In the genomic region with DNA sequence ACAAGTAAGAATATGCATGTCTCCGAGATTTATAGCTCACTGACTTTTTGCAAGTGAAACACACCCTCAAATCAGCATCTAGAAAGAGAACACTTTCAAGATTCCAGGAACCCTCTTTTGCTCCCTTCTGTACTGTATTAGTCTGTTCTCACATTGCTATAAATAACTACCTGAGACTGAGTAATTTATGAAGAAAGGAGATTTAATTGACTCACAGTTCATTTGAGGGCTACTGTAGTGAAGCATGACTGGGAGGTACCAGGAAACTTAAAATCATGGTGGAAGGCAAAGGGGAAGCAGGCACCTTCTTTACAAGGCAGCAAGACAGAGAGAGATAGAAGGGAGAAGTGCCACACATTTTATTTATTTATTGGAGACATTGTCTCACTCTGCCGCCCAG, we compare ENCODE assay signal across 17 cellular contexts.
DNase-seq lines count a peak whose midpoint lies in the region; ATAC-seq and TF ChIP-seq lines count a peak whose summit lies in the region.
"Had no signal": no experiment of that assay in that cellular context is flagged by ENCODE, and none has a peak within 500 bp of the region (broad histone marks: within the 10 kb centered on the region; RNA-seq: fewer than 3 reads in every experiment).

No MANE protein-coding gene starts in this region.

- H3K4me3 Mint-ChIP-seq in activated CD4-positive, alpha-beta T cell treated with anti-CD3 and anti-CD28 coated beads, Interleukin-2, amount 10 ng/mL, durations not matched to agents 24 days and 14 days: no peak overlapping the region
- H3K4me3 Mint-ChIP-seq in CD8-positive, alpha-beta T cell: no peak overlapping the region
- no peak overlapping the region for H3K4me3 Mint-ChIP-seq in activated CD8-positive, alpha-beta T cell treated with anti-CD3 and anti-CD28 coated beads, Interleukin-2, amount 10 ng/mL, durations not matched to agents 7 days and 5 days

- CTCF ChIA-PET in CD8-positive, alpha-beta T cell (lab: Charles Lee): interaction anchor here (1.2 kb wide), 1 partner anchor 9 kb away, joined by 3 read pairs; no protein-coding TSS in a partner anchor
- CTCF ChIA-PET in activated CD8-positive, alpha-beta T cell treated with anti-CD3 and anti-CD28 coated beads, Interleukin-2, amount 10 ng/mL, durations not matched to agents 7 days and 5 days (lab: Charles Lee): interaction anchor here (0.6 to 1.5 kb wide), 3 partner anchors 8 to 19 kb away, joined by 3 to 4 read pairs (median 3); no protein-coding TSS in a partner anchor

- peak; percentile 31 for DNase-seq in activated CD4-positive, alpha-beta T cell treated with anti-CD3 and anti-CD28 coated beads, Interleukin-2, amount 10 ng/mL, durations not matched to agents 24 days and 14 days
- DNase-seq in activated CD4-positive, alpha-beta T cell treated with anti-CD3 and anti-CD28 coated beads for 4 hours: no peak
- no peak for DNase-seq in CD8-positive, alpha-beta T cell
- no peak for DNase-seq in activated CD8-positive, alpha-beta T cell treated with anti-CD3 and anti-CD28 coated beads, Interleukin-2, amount 10 ng/mL, durations not matched to agents 7 days and 5 days
- DNase-seq in left kidney (ENCODE audit: low read depth, low spot score): peak; percentile 2
- no peak for DNase-seq in NOMO-1 (lab: John Stamatoyannopoulos, UW; ENCODE audit: unreplicated experiment in 2 of 2)
- no peak for DNase-seq in NCI-H1694 (lab: John Stamatoyannopoulos, UW)
- DNase-seq: Caco-2, DMS53, KG1, NCI-H1105, NCI-H187, NCI-H2171, NCI-H446 treated with DMSO at 0.1 percent for 48 hours, NCI-H748 treated with DMSO at 0.1 percent for 48 hours had no signal

- intact Hi-C loops in activated CD4-positive, alpha-beta T cell treated with anti-CD3 and anti-CD28 coated beads, Interleukin-2, amount 10 ng/mL, durations not matched to agents 24 days and 14 days (cut with micrococcal nuclease): no loop called here
- intact Hi-C loops in CD8-positive, alpha-beta T cell (cut with DNase I, micrococcal nuclease): no loop called here

- H3K27me3 ChIP-seq in CD8-positive, alpha-beta T cell (ENCODE audit: insufficient read depth, low read length): no peaks in the 10 kb centered on the region

- peaks cover 29% of the 10 kb centered on the region for H3K36me3 ChIP-seq in CD8-positive, alpha-beta T cell (ENCODE audit: insufficient read depth, low read length)

- no peaks in the 10 kb centered on the region for H3K9me3 Mint-ChIP-seq in activated CD4-positive, alpha-beta T cell treated with anti-CD3 and anti-CD28 coated beads, Interleukin-2, amount 10 ng/mL, durations not matched to agents 24 days and 14 days
- no peaks in the 10 kb centered on the region for H3K9me3 Mint-ChIP-seq in CD8-positive, alpha-beta T cell
- H3K9me3 Mint-ChIP-seq in activated CD8-positive, alpha-beta T cell treated with anti-CD3 and anti-CD28 coated beads, Interleukin-2, amount 10 ng/mL, durations not matched to agents 7 days and 5 days (ENCODE audit: insufficient read depth): no peaks in the 10 kb centered on the region

- peaks cover 7% of the 10 kb centered on the region for H3K4me1 ChIP-seq in CD8-positive, alpha-beta T cell (ENCODE audit: insufficient read depth, low read length)
- H3K4me1 ChIP-seq: A549 had no signal

- TF ChIP-seq CTCF in CD8-positive, alpha-beta T cell (IDR thresholded peaks at IDR 0.05): no peak

- no peak overlapping the region for H3K27ac ChIP-seq in CD8-positive, alpha-beta T cell (ENCODE audit: low read depth, low read length)
- H3K27ac ChIP-seq: A549, C4-2B had no signal

- peak overlapping the region; percentile 70 for H3K27ac Mint-ChIP-seq in activated CD4-positive, alpha-beta T cell treated with anti-CD3 and anti-CD28 coated beads, Interleukin-2, amount 10 ng/mL, durations not matched to agents 24 days and 14 days
- H3K27ac Mint-ChIP-seq in CD8-positive, alpha-beta T cell: peak overlapping the region; percentile 49
- H3K27ac Mint-ChIP-seq in activated CD8-positive, alpha-beta T cell treated with anti-CD3 and anti-CD28 coated beads, Interleukin-2, amount 10 ng/mL, durations not matched to agents 7 days and 5 days: peak overlapping the region; percentile 10

- ATAC-seq in CD8-positive, alpha-beta T cell: no peak
- ATAC-seq in activated CD8-positive, alpha-beta T cell treated with anti-CD3 and anti-CD28 coated beads, Interleukin-2, amount 10 ng/mL, durations not matched to agents 7 days and 5 days: no peak
- ATAC-seq: A549 had no signal

- no peak overlapping the region for H3K4me3 ChIP-seq in CD8-positive, alpha-beta T cell (ENCODE audit: low read depth, low read length)
- H3K4me3 ChIP-seq: A549 had no signal

- no peaks in the 10 kb centered on the region for H3K27me3 Mint-ChIP-seq in activated CD4-positive, alpha-beta T cell treated with anti-CD3 and anti-CD28 coated beads, Interleukin-2, amount 10 ng/mL, durations not matched to agents 24 days and 14 days
- no peaks in the 10 kb centered on the region for H3K27me3 Mint-ChIP-seq in CD8-positive, alpha-beta T cell (ENCODE audit: low read depth)
- H3K27me3 Mint-ChIP-seq in activated CD8-positive, alpha-beta T cell treated with anti-CD3 and anti-CD28 coated beads, Interleukin-2, amount 10 ng/mL, durations not matched to agents 7 days and 5 days (ENCODE audit: low read depth): no peaks in the 10 kb centered on the region

- H3K36me3 Mint-ChIP-seq in activated CD4-positive, alpha-beta T cell treated with anti-CD3 and anti-CD28 coated beads, Interleukin-2, amount 10 ng/mL, durations not matched to agents 24 days and 14 days (ENCODE audit: low read depth): peaks cover 60% of the 10 kb centered on the region
- H3K36me3 Mint-ChIP-seq in CD8-positive, alpha-beta T cell: peaks cover 76% of the 10 kb centered on the region
- H3K36me3 Mint-ChIP-seq in activated CD8-positive, alpha-beta T cell treated with anti-CD3 and anti-CD28 coated beads, Interleukin-2, amount 10 ng/mL, durations not matched to agents 7 days and 5 days (ENCODE audit: low read depth): peaks cover 68% of the 10 kb centered on the region

- no peaks in the 10 kb centered on the region for H3K9me3 ChIP-seq in CD8-positive, alpha-beta T cell (ENCODE audit: low read length)
- H3K9me3 ChIP-seq: A549, Caco-2 had no signal

- POLR2A ChIA-PET in CD8-positive, alpha-beta T cell (lab: Charles Lee): no interaction called here
- POLR2A ChIA-PET in activated CD8-positive, alpha-beta T cell treated with anti-CD3 and anti-CD28 coated beads, Interleukin-2, amount 10 ng/mL, durations not matched to agents 7 days and 5 days (lab: Charles Lee): interaction anchor here (0.6 kb wide), 1 partner anchor 83 kb away, joined by 6 read pairs; no protein-coding TSS in a partner anchor

- peaks cover 16% of the 10 kb centered on the region for H3K4me1 Mint-ChIP-seq in activated CD4-positive, alpha-beta T cell treated with anti-CD3 and anti-CD28 coated beads, Interleukin-2, amount 10 ng/mL, durations not matched to agents 24 days and 14 days
- H3K4me1 Mint-ChIP-seq in CD8-positive, alpha-beta T cell (ENCODE audit: low read depth): peaks cover 15% of the 10 kb centered on the region
- H3K4me1 Mint-ChIP-seq in activated CD8-positive, alpha-beta T cell treated with anti-CD3 and anti-CD28 coated beads, Interleukin-2, amount 10 ng/mL, durations not matched to agents 7 days and 5 days (ENCODE audit: low read depth): peaks cover 11% of the 10 kb centered on the region

Comparison
In these comparisons a context has a peak if more than half of its experiments do, and no peak if none do; other contexts are left out.
1. DNase-seq: peak in activated CD4-positive, alpha-beta T cell treated with anti-CD3 and anti-CD28 coated beads, Interleukin-2, amount 10 ng/mL, durations not matched to agents 24 days and 14 days (single experiment) and left kidney (single experiment); none in activated CD4-positive, alpha-beta T cell treated with anti-CD3 and anti-CD28 coated beads for 4 hours (0 of 2), CD8-positive, alpha-beta T cell (0 of 7), activated CD8-positive, alpha-beta T cell treated with anti-CD3 and anti-CD28 coated beads, Interleukin-2, amount 10 ng/mL, durations not matched to agents 7 days and 5 days (single experiment), NOMO-1 (0 of 2) and NCI-H1694 (single experiment).
2. H3K27ac Mint-ChIP-seq: peak in every context shown above with its lines; median percentile 70 in activated CD4-positive, alpha-beta T cell treated with anti-CD3 and anti-CD28 coated beads, Interleukin-2, amount 10 ng/mL, durations not matched to agents 24 days and 14 days; 49 in CD8-positive, alpha-beta T cell; 10 in activated CD8-positive, alpha-beta T cell treated with anti-CD3 and anti-CD28 coated beads, Interleukin-2, amount 10 ng/mL, durations not matched to agents 7 days and 5 days.